Comparison of ENCODE assay signal across 19 cellular contexts in the genomic region with DNA sequence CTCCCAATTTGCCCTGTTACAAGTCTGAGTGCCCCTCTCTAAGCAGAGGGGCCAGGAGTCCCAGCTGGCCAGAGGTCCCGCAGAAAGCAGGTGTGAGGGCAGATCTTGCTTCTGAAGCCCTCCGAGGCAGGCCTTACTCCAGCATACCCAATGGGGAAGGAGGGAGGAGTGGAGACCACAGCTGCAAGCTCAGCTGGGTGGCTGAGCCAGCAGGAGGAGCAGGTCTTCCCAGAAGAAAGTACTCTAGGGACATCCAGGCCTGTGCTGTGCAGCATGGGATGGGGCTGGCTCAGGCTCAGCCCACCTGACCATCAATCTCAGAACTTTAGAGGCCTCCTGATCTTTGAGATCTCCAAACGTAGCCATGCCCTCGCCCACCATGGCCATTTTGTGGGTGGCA. TPM values are rescaled to one million over a fixed set of nuclear protein-coding genes. Genes with fewer than 3 reads are reported as not detected.
DNase-seq lines count a peak whose midpoint lies in the region; ATAC-seq and TF ChIP-seq lines count a peak whose summit lies in the region.
"Had no signal": no experiment of that assay in that cellular context is flagged by ENCODE, and none has a peak within 500 bp of the region (broad histone marks: within the 10 kb centered on the region; RNA-seq: fewer than 3 reads in every experiment).

No MANE protein-coding gene starts in this region.

- peaks cover 0 to 3% of the 10 kb centered on the region in 2 experiments; a peak in 1 of 4 replicates for H3K4me1 ChIP-seq in SK-N-SH (ENCODE audit: control insufficient read depth in 1 of 2, insufficient read depth in 2 of 2, low read depth in 1 of 2, low read length in 1 of 2)
- peaks cover 0 to 15% of the 10 kb centered on the region in 2 donors for H3K4me1 ChIP-seq in right atrium auricular region
- H3K4me1 ChIP-seq in psoas muscle = peaks cover 15% of the 10 kb centered on the region
- H3K4me1 ChIP-seq: HAP-1 had no signal

- no peak for TF ChIP-seq EP300 in SK-N-SH (IDR thresholded peaks at IDR 0.05; ENCODE audit: borderline replicate concordance in 1 of 2, low read depth in 1 of 2, low read length in 1 of 2)

- POLR2A ChIA-PET in SK-N-SH (lab: Yijun Ruan, JAX) = no interaction called here

- H3K27ac ChIP-seq in SK-N-SH (ENCODE audit: low read depth in 2 of 2, low read length in 1 of 2) (no peak overlapping the region), right atrium auricular region (peak overlapping the region; percentile 77 to 84), psoas muscle (peak overlapping the region; percentile 77)
- H3K27ac ChIP-seq: 22Rv1, HL-60, PC-9 had no signal

- TF ChIP-seq CTCF in SK-N-SH (IDR thresholded peaks at IDR 0.05) (no peak), astrocyte of the cerebellum (IDR thresholded peaks at IDR 0.05; ENCODE audit: low read depth, low read length, missing control alignments) (peak; percentile 3), right atrium auricular region (IDR thresholded peaks at IDR 0.05) (no peak), psoas muscle (IDR thresholded peaks at IDR 0.05) (no peak)

- no peaks in the 10 kb centered on the region for H3K9me2 ChIP-seq in SK-N-SH

- no peak overlapping the region for H3K4me2 ChIP-seq in SK-N-SH
- H3K4me2 ChIP-seq: PC-9 had no signal

- no peaks in the 10 kb centered on the region for H3K36me3 ChIP-seq in SK-N-SH (replicated peaks in 1 of 2; ENCODE audit: control insufficient read depth in 1 of 2, insufficient read depth in 2 of 2, low read length in 1 of 2)
- no peaks in the 10 kb centered on the region for H3K36me3 ChIP-seq in right atrium auricular region
- no peaks in the 10 kb centered on the region for H3K36me3 ChIP-seq in psoas muscle (ENCODE audit: insufficient read depth in 1 of 2, low read depth in 1 of 2)
- H3K36me3 ChIP-seq: HAP-1 had no signal

- H4K20me1 ChIP-seq in SK-N-SH (ENCODE audit: insufficient read depth) = no peaks in the 10 kb centered on the region

- DNase-seq in SK-N-SH (no peak), astrocyte of the cerebellum (ENCODE audit: low read depth) (no peak), right atrium auricular region (ENCODE audit: low spot score) (no peak), psoas muscle (no peak), AG08396 (ENCODE audit: low spot score) (no peak), middle frontal gyrus (ENCODE audit: extremely low spot score, low spot score) (no peak), DMS114 treated with DMSO at 0.1 percent for 48 hours (lab: John Stamatoyannopoulos, UW; ENCODE audit: unreplicated experiment) (no peak)
- DNase-seq: Calu3; CD4-positive, alpha-beta memory T cell; MV-4-11; NCI-H1436; NCI-H2029 treated with DMSO at 0.1 percent for 48 hours; NCI-H2171 treated with DMSO at 0.1 percent for 48 hours; NCI-H748 treated with DMSO at 0.1 percent for 48 hours; PC-9 had no signal

- H3K9me3 ChIP-seq in SK-N-SH = no peaks in the 10 kb centered on the region
- H3K9me3 ChIP-seq in right atrium auricular region = no peaks in the 10 kb centered on the region
- no peaks in the 10 kb centered on the region for H3K9me3 ChIP-seq in psoas muscle
- H3K9me3 ChIP-seq: HAP-1 had no signal

- in situ Hi-C loops in astrocyte of the cerebellum (cut with HindIII; ENCODE audit: low sequenced_read_pairs) = no loop called here

- TF ChIP-seq RAD21 in SK-N-SH (IDR thresholded peaks at IDR 0.05; ENCODE audit: low read length) = no peak

- no peak overlapping the region for H3K9ac ChIP-seq in SK-N-SH

- H2AFZ ChIP-seq in SK-N-SH (ENCODE audit: low read depth) = no peak overlapping the region
- H2AFZ ChIP-seq: PC-9 had no signal

- 74% methylated on average over 3 of the region's 4 CpGs for WGBS in SK-N-SH (ENCODE audit: low lambda C conversion rate)
- WGBS in psoas muscle, 3 donors = 61 to 75% (median 68%) methylated on average over 4 of the region's 4 CpGs

- intact Hi-C loops in psoas muscle (cut with DNase I) = no loop called here

- H3F3A ChIP-seq in SK-N-SH (replicated peaks; ENCODE audit: insufficient read depth) = no peaks in the 10 kb centered on the region

- CTCF ChIA-PET in SK-N-SH (lab: Yijun Ruan, JAX) = interaction anchor here (1.2 kb wide), 1 partner anchor 10 kb away, joined by 4 read pairs; no protein-coding TSS in a partner anchor

- H3K79me2 ChIP-seq in SK-N-SH (ENCODE audit: insufficient read depth) = no peaks in the 10 kb centered on the region

- peak; percentile 34; the same call in 2 of the 3 replicates for ATAC-seq in SK-N-SH treated with all-trans-retinoic acid at 6 μM for 48 hours
- ATAC-seq in psoas muscle = peak in 3 of 4 donors; percentile 8 to 44 (median 35)

- peaks cover 35% of the 10 kb centered on the region for H3K27me3 ChIP-seq in SK-N-SH (ENCODE audit: insufficient read depth)
- H3K27me3 ChIP-seq in right atrium auricular region = no peaks in the 10 kb centered on the region
- no peaks in the 10 kb centered on the region for H3K27me3 ChIP-seq in psoas muscle (ENCODE audit: insufficient read depth in 3 of 3, low read length in 2 of 3)

- H3K4me3 ChIP-seq in SK-N-SH (ENCODE audit: low read depth in 2 of 2, low read length in 1 of 2) (no peak overlapping the region), astrocyte of the cerebellum (ENCODE audit: low read depth, low read length) (no peak overlapping the region), right atrium auricular region (no peak overlapping the region), psoas muscle (no peak overlapping the region)
- H3K4me3 ChIP-seq: HAP-1, PC-9 had no signal

TF ChIP-seq in SK-N-SH treated with all-trans-retinoic acid at 6 μM for 48 hours, 23 proteins besides CTCF, POLR2A, EP300 and RAD21 (continues in another document):
- TF ChIP-seq OSR1 (CRISPR knock-in tag; IDR thresholded peaks at IDR 0.05) (no peak), ZC3H10 (CRISPR knock-in tag; IDR thresholded peaks at IDR 0.05) (no peak), ISL1 (CRISPR knock-in tag; IDR thresholded peaks at IDR 0.05) (no peak), ESRRG (CRISPR knock-in tag; IDR thresholded peaks at IDR 0.05) (no peak)
- TF ChIP-seq, protein P1, sequence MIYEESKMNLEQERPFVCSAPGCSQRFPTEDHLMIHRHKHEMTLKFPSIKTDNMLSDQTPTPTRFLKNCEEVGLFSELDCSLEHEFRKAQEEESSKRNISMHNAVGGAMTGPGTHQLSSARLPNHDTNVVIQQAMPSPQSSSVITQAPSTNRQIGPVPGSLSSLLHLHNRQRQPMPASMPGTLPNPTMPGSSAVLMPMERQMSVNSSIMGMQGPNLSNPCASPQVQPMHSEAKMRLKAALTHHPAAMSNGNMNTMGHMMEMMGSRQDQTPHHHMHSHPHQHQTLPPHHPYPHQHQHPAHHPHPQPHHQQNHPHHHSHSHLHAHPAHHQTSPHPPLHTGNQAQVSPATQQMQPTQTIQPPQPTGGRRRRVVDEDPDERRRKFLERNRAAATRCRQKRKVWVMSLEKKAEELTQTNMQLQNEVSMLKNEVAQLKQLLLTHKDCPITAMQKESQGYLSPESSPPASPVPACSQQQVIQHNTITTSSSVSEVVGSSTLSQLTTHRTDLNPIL (CRISPR knock-in tag; IDR thresholded peaks at IDR 0.05; ENCODE audit: low read depth) = no peak

TF ChIP-seq in SK-N-SH, 30 proteins besides CTCF, POLR2A, EP300 and RAD21:
- TF ChIP-seq GABPA (IDR thresholded peaks at IDR 0.05; ENCODE audit: low read depth) = no peak
- TF ChIP-seq RFX5 (IDR thresholded peaks at IDR 0.05; ENCODE audit: low read length) = no peak
- TF ChIP-seq FOXM1 (IDR thresholded peaks at IDR 0.05; ENCODE audit: low read depth) = no peak
- TF ChIP-seq RXRA (IDR thresholded peaks at IDR 0.05; ENCODE audit: borderline replicate concordance, low read depth) = no peak
- no peak for TF ChIP-seq MEF2A (IDR thresholded peaks at IDR 0.05; ENCODE audit: borderline replicate concordance, low read depth)
- no peak for TF ChIP-seq MXI1 (IDR thresholded peaks at IDR 0.05; ENCODE audit: low read depth, low read length)
- TF ChIP-seq ELF1 (IDR thresholded peaks at IDR 0.05) = no peak
- no peak for TF ChIP-seq FOSL2 (IDR thresholded peaks at IDR 0.05; ENCODE audit: borderline replicate concordance, low read depth)
- no peak for TF ChIP-seq TAF1 (IDR thresholded peaks at IDR 0.05; ENCODE audit: borderline replicate concordance, low read depth, low read length)
- TF ChIP-seq, protein P2, sequence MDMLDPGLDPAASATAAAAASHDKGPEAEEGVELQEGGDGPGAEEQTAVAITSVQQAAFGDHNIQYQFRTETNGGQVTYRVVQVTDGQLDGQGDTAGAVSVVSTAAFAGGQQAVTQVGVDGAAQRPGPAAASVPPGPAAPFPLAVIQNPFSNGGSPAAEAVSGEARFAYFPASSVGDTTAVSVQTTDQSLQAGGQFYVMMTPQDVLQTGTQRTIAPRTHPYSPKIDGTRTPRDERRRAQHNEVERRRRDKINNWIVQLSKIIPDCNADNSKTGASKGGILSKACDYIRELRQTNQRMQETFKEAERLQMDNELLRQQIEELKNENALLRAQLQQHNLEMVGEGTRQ (IDR thresholded peaks at IDR 0.05; ENCODE audit: borderline replicate concordance, low read depth, low read length) = no peak
- TF ChIP-seq, protein P3, sequence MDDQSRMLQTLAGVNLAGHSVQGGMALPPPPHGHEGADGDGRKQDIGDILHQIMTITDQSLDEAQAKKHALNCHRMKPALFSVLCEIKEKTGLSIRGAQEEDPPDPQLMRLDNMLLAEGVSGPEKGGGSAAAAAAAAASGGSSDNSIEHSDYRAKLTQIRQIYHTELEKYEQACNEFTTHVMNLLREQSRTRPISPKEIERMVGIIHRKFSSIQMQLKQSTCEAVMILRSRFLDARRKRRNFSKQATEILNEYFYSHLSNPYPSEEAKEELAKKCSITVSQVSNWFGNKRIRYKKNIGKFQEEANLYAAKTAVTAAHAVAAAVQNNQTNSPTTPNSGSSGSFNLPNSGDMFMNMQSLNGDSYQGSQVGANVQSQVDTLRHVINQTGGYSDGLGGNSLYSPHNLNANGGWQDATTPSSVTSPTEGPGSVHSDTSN (IDR thresholded peaks at IDR 0.05) = no peak
- TF ChIP-seq, protein P4, sequence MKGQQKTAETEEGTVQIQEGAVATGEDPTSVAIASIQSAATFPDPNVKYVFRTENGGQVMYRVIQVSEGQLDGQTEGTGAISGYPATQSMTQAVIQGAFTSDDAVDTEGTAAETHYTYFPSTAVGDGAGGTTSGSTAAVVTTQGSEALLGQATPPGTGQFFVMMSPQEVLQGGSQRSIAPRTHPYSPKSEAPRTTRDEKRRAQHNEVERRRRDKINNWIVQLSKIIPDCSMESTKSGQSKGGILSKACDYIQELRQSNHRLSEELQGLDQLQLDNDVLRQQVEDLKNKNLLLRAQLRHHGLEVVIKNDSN (IDR thresholded peaks at IDR 0.05; ENCODE audit: borderline replicate concordance, low read depth) = no peak
- no peak for TF ChIP-seq EZH2phosphoT487 (IDR thresholded peaks at IDR 0.05; ENCODE audit: borderline replicate concordance, low read depth)
- no peak for TF ChIP-seq NFIC (IDR thresholded peaks at IDR 0.05; ENCODE audit: borderline replicate concordance)

RNA-seq across cellular contexts. Expression of a gene that starts 31.3 kb away (rescaled TPM):
- polyA plus RNA-seq in SK-N-SH (2012; rRNA removed) (0.10 and 0.39 TPM in 2 replicates), psoas muscle (1 to 10 TPM in 1 of 3 donors, under 1 TPM in 2; 0.63 to 1.7 (median 0.74) TPM)
- polyA plus RNA-seq in SK-N-SH (2012; cell fraction: cytosol; rRNA removed) = 0.13 and 0.18 TPM in 2 replicates
- polyA plus RNA-seq in SK-N-SH (2012; cell fraction: nucleus; rRNA removed) = 0.52 and 0.60 TPM in 2 replicates
- total RNA-seq in right atrium auricular region (1 to 10 TPM; 2.1 to 3.0 TPM), psoas muscle (1 to 10 TPM in 3 of 4 donors, under 1 TPM in 1; 0.89 to 4.9 (median 2.0) TPM)

Comparison
In these comparisons a context has a peak if more than half of its experiments do, and no peak if none do; other contexts are left out.
1. H3K27ac ChIP-seq: peak in right atrium auricular region (2 of 2) and psoas muscle (single experiment); none in SK-N-SH (0 of 2).